In the genomic region with DNA sequence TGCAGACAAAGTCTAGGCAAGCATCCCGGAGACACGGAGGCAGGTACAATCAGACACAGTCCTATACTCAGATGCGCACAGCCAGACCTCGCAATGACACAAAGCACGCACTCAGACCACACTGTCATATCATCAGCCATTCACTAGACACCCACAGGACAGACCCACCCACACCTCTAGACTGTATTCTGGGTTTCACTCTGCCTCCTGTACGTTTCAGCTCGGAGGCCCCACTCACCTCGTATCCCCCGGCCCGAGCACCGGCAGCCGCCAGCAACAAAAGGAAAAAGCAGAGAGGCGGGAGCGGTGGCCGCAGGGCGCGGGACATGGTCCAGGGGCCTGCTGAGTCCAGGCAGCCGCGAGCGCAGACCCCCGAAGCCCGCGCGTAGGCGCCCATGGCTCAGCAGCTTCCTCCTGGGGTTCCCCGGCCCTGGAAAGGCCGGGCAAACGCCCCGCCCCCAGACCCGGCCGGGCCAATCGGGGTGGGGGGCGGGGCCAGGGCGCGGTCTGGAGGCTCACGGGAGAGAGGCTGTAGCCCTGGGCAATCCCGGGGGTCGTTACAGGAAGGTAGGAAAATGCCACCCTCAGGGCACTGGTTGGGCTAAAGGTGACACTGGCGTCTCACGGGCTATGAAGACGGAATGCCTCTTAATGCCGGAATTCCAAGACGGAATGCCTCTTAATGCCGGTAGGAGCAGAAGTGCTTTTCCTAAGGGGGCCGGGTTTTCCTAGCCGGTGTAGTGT, we compare ENCODE assay signal across 8 cellular contexts. TPM values are rescaled to one million over a fixed set of nuclear protein-coding genes. Genes with fewer than 3 reads are reported as not detected.
DNase-seq lines count a peak whose midpoint lies in the region; ATAC-seq and TF ChIP-seq lines count a peak whose summit lies in the region.

A gene (minus strand): TSS at position 438 of the 744 bp plus-strand sequence. CDS start 41 bp downstream, at position 397.
A gene with protein sequence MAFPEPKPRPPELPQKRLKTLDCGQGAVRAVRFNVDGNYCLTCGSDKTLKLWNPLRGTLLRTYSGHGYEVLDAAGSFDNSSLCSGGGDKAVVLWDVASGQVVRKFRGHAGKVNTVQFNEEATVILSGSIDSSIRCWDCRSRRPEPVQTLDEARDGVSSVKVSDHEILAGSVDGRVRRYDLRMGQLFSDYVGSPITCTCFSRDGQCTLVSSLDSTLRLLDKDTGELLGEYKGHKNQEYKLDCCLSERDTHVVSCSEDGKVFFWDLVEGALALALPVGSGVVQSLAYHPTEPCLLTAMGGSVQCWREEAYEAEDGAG (plus strand): TSS at position 503 of the 744 bp plus-strand sequence. CDS start 2,984 bp downstream, outside the sequence.

- H3F3A ChIP-seq in PC-3 (ENCODE audit: low read length, unreplicated experiment): no peaks in the 10 kb centered on the region

- CTCF ChIA-PET in AG04449 (lab: Yijun Ruan, JAX) (interaction anchor here (0.8 to 2.5 kb wide), 6 partner anchors 10 to 103 kb away, joined by 3 to 17 read pairs (median 4); no protein-coding TSS in a partner anchor), PC-3 (lab: Charles Lee) (no interaction called here)

- H3K9me2 ChIP-seq in PC-3 (replicated peaks; ENCODE audit: low read length): no peaks in the 10 kb centered on the region

- H3K9ac ChIP-seq in HUES6 (ENCODE audit: low read length) (peak within 1 kb of the TSS; percentile 82), PC-3 (ENCODE audit: low read length) (peak within 1 kb of the TSS; percentile 80), muscle layer of colon (ENCODE audit: low read length) (peak within 1 kb of the TSS; percentile 96)

- peaks cover 52% of the 10 kb centered on the region for H3K79me2 ChIP-seq in PC-3 (ENCODE audit: low read length)

- TF ChIP-seq POLR2A in GM18951 (IDR thresholded peaks at IDR 0.05; ENCODE audit: extremely low read depth, insufficient read depth, insufficient read length): peak; percentile 82

- BruUV-seq in PC-3 (replicated peaks; lab: Mats Ljungman, UMichigan): no TSS peak

- H2AFZ ChIP-seq in PC-3 (ENCODE audit: low read length): peak within 1 kb of the TSS; percentile 90

- no peak for DNase-seq in AG04449 (ENCODE audit: low read depth, low spot score)
- peak; percentile 85 for DNase-seq in PC-3
- DNase-seq in activated T-cell treated with anti-CD3 and anti-CD28 coated beads, Interleukin-2, amount 50 U/mL, for 1 hour: peak; percentile 82
- peak; percentile 48 to 54 for DNase-seq in stimulated activated CD8-positive, alpha-beta memory T cell treated with anti-CD3 and anti-CD28 coated beads, Interleukin-7, amount 100 ng/mL, for 1 hour (ENCODE audit: low read depth in 2 of 2)

- in situ Hi-C loops in GM18951 (cut with MboI; ENCODE audit: low sequenced_read_pairs, unreplicated experiment): no loop called here

- H3K4me1 ChIP-seq in HUES6 (ENCODE audit: control insufficient read depth, insufficient read depth, low read length) (peaks cover 15% of the 10 kb centered on the region), PC-3 (ENCODE audit: insufficient read depth, low read length) (peaks cover 32% of the 10 kb centered on the region), muscle layer of colon (ENCODE audit: insufficient read depth, low read length) (peaks cover 40% of the 10 kb centered on the region)

- TF ChIP-seq CTCF in AG04449 (IDR thresholded peaks at IDR 0.05; ENCODE audit: insufficient read depth, low read length, missing control alignments) (no peak), PC-3 (conservative IDR thresholded peaks at IDR 0.05; ENCODE audit: low read depth, low read length) (no peak)

- H3K9me3 ChIP-seq in HUES6 (ENCODE audit: control insufficient read depth, insufficient read depth, low read depth, low read length) (no peaks in the 10 kb centered on the region), PC-3 (ENCODE audit: low read length) (no peaks in the 10 kb centered on the region), muscle layer of colon (ENCODE audit: low read length) (no peaks in the 10 kb centered on the region)

- ATAC-seq in PC-3 (peak; percentile 80), esophagus mucosa (peak; percentile 70)

- H3K27ac ChIP-seq in HUES6 (ENCODE audit: low read depth, low read length) (peak within 1 kb of the TSS; percentile 19; the same call in 1 of the 2 replicates), PC-3 (ENCODE audit: low read length) (no peak within 1 kb of the TSS), muscle layer of colon (ENCODE audit: low read depth, low read length) (peak within 1 kb of the TSS; percentile 73)

- peak within 1 kb of the TSS; percentile 93 for H3K4me2 ChIP-seq in PC-3 (ENCODE audit: low read length)

- POLR2A ChIA-PET in AG04449 (lab: Yijun Ruan, JAX) (interaction anchor here (0.5 to 1.1 kb wide), 2 partner anchors 14 to 26 kb away, joined by 3 read pairs; no protein-coding TSS in a partner anchor), PC-3 (lab: Charles Lee; ENCODE audit: unreplicated experiment) (interaction anchor here (0.6 kb wide), 1 partner anchor 383 kb away, joined by 4 read pairs; no protein-coding TSS in a partner anchor)

- no peaks in the 10 kb centered on the region for H3K27me3 ChIP-seq in HUES6 (ENCODE audit: control insufficient read depth, insufficient read depth, low read length)
- no peaks in the 10 kb centered on the region for H3K27me3 ChIP-seq in PC-3 (ENCODE audit: low read length)
- H3K27me3 ChIP-seq in muscle layer of colon (ENCODE audit: control insufficient read depth in 1 of 2, insufficient read depth in 2 of 2, low read length in 2 of 2): no peaks in the 10 kb centered on the region

- H3K36me3 ChIP-seq in HUES6 (ENCODE audit: control insufficient read depth, insufficient read depth, low read length) (peaks cover 22% of the 10 kb centered on the region), PC-3 (ENCODE audit: low read depth, low read length) (peaks cover 11% of the 10 kb centered on the region; the same call in 1 of the 2 replicates), muscle layer of colon (ENCODE audit: insufficient read depth, low read length) (peaks cover 18% of the 10 kb centered on the region)

- H3K4me3 ChIP-seq in AG04449 (ENCODE audit: low read depth, low read length) (peak within 1 kb of the TSS; percentile 77), HUES6 (ENCODE audit: low read depth, low read length) (peak within 1 kb of the TSS; percentile 83), PC-3 (ENCODE audit: low read length) (peak within 1 kb of the TSS; percentile 88), muscle layer of colon (ENCODE audit: low read depth in 1 of 2, low read length in 2 of 2) (peak within 1 kb of the TSS; percentile 72 to 94)

- no peaks in the 10 kb centered on the region for H4K20me1 ChIP-seq in PC-3 (ENCODE audit: low read length)

- intact Hi-C loops in PC-3 (cut with micrococcal nuclease): loop anchor here (2.0 kb wide), 1 partner anchor 56 kb away; a partner anchor contains a TSS

RNA-seq across cellular contexts. Expression of the first gene that starts in this region (rescaled TPM):
- total RNA-seq in PC-3 (2014; rRNA removed) (62.9 and 67.5 TPM in 2 replicates), esophagus mucosa (29.0 TPM)

RNA-seq across cellular contexts. Expression of the second gene that starts in this region (rescaled TPM):
- total RNA-seq in PC-3 (2014; rRNA removed) (39.5 and 53.5 TPM in 2 replicates), esophagus mucosa (4.0 TPM)
